In the genomic region with DNA sequence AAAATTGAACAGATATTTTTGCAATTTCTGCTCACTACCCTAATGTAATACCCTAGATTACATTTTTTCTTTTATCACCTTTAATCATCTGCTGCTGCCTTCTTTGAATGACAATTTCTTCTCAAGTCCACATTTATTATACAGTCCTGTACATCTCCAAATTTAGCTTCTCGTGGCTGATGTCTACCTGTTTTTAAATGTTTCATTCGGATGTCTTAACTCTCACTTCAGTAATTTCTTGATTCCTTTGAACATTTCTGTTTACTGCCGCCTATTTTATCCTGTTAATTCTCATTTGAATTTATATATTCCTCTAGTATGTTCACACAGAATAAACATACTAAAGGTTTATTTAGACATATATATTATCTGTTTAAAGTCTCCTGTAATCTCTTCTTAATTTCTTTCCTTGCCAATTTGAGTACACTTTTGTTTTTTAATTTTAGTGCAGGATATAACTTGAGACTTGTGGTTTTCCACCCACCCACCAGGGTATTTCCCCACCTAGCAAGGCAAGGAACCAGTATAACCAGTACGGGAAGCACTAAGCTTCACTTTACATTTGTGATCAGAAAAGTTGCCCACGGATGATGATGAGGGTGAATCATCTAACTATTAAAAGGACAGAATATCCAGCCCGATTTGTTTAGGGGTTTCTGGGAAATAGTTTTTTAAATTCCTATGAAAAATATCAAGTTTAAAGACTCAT, we compare ENCODE assay signal across 9 cellular contexts. TPM values are rescaled to one million over a fixed set of nuclear protein-coding genes. Genes with fewer than 3 reads are reported as not detected.
DNase-seq lines count a peak whose midpoint lies in the region; ATAC-seq and FAIRE-seq lines count a peak whose summit lies in the region.
"Had no signal": no experiment of that assay in that cellular context is flagged by ENCODE, and none has a peak within 500 bp of the region (broad histone marks: within the 10 kb centered on the region; RNA-seq: fewer than 3 reads in every experiment).

No MANE protein-coding gene starts in this region.

- no peak overlapping the region for H3K4me3 Mint-ChIP-seq in activated CD4-positive, alpha-beta memory T cell treated with anti-CD3 and anti-CD28 coated beads, Interleukin-2, amount 10 ng/mL, durations not matched to agents 7 days and 5 days

- H3K9me3 Mint-ChIP-seq in activated CD4-positive, alpha-beta memory T cell treated with anti-CD3 and anti-CD28 coated beads, Interleukin-2, amount 10 ng/mL, durations not matched to agents 7 days and 5 days, result no peaks in the 10 kb centered on the region

- H3K36me3 Mint-ChIP-seq in activated CD4-positive, alpha-beta memory T cell treated with anti-CD3 and anti-CD28 coated beads, Interleukin-2, amount 10 ng/mL, durations not matched to agents 7 days and 5 days (ENCODE audit: low read depth), result no peaks in the 10 kb centered on the region

- no peak for FAIRE-seq in HTR-8/SVneo (lab: Jason Lieb, UNC)

- H3K27me3 Mint-ChIP-seq in activated CD4-positive, alpha-beta memory T cell treated with anti-CD3 and anti-CD28 coated beads, Interleukin-2, amount 10 ng/mL, durations not matched to agents 7 days and 5 days, result peaks cover 2% of the 10 kb centered on the region

- POLR2A ChIA-PET in activated CD4-positive, alpha-beta memory T cell treated with anti-CD3 and anti-CD28 coated beads, Interleukin-2, amount 10 ng/mL, durations not matched to agents 7 days and 5 days (lab: Charles Lee), result no interaction called here

- peak; percentile 21 for DNase-seq in activated CD4-positive, alpha-beta memory T cell treated with anti-CD3 and anti-CD28 coated beads, Interleukin-2, amount 10 ng/mL, durations not matched to agents 7 days and 5 days
- DNase-seq in stimulated activated CD4-positive, alpha-beta T cell treated with anti-CD3 and anti-CD28 coated beads, Interleukin-1b, Interleukin-23, amount 100 ng/mL, for 4 hours (ENCODE audit: low read depth in 2 of 2), result peak; percentile 29 to 49
- DNase-seq in glomerular visceral epithelial cell (ENCODE audit: extremely low spot score) (no peak), cerebellar cortex (ENCODE audit: low spot score) (no peak), HTR-8/SVneo (ENCODE audit: insufficient read length, low spot score) (no peak), NCI-H187 (lab: John Stamatoyannopoulos, UW) (no peak)

- peaks cover 11% of the 10 kb centered on the region for H3K4me1 Mint-ChIP-seq in activated CD4-positive, alpha-beta memory T cell treated with anti-CD3 and anti-CD28 coated beads, Interleukin-2, amount 10 ng/mL, durations not matched to agents 7 days and 5 days

- H3K27ac Mint-ChIP-seq in activated CD4-positive, alpha-beta memory T cell treated with anti-CD3 and anti-CD28 coated beads, Interleukin-2, amount 10 ng/mL, durations not matched to agents 7 days and 5 days, result no peak overlapping the region

- ATAC-seq in GM18511 (IDR thresholded peaks at IDR 0.05; ENCODE audit: unreplicated experiment) (peak; percentile 80), HG02852 (IDR thresholded peaks at IDR 0.05; ENCODE audit: unreplicated experiment) (peak; percentile 94)

- CTCF ChIA-PET in activated CD4-positive, alpha-beta memory T cell treated with anti-CD3 and anti-CD28 coated beads, Interleukin-2, amount 10 ng/mL, durations not matched to agents 7 days and 5 days (lab: Charles Lee), result interaction anchor here (0.6 to 1.3 kb wide), 3 partner anchors 241 to 356 kb away, joined by 3 read pairs; no protein-coding TSS in a partner anchor

RNA-seq across cellular contexts. Expression of a gene that starts 12.7 kb away (rescaled TPM):
- total RNA-seq in activated CD4-positive, alpha-beta memory T cell treated with anti-CD3 and anti-CD28 coated beads, Interleukin-2, amount 10 ng/mL, durations not matched to agents 7 days and 5 days, result not detected
- total RNA-seq: T-helper 1 cell treated with Interleukin-12 subunit alpha and Interleukin-12 subunit beta and Interleukin-4 antibody, amounts not matched to agents 30 ng/mL and 1 ng/mL, for 36 hours had no signal

RNA-seq across cellular contexts. Expression of a gene that starts 36.1 kb away (rescaled TPM):
- not detected for total RNA-seq in activated CD4-positive, alpha-beta memory T cell treated with anti-CD3 and anti-CD28 coated beads, Interleukin-2, amount 10 ng/mL, durations not matched to agents 7 days and 5 days
- total RNA-seq: T-helper 1 cell treated with Interleukin-12 subunit alpha and Interleukin-12 subunit beta and Interleukin-4 antibody, amounts not matched to agents 30 ng/mL and 1 ng/mL, for 36 hours had no signal

Comparison
In these comparisons a context has a peak if more than half of its experiments do, and no peak if none do; other contexts are left out.
1. DNase-seq: peak in activated CD4-positive, alpha-beta memory T cell treated with anti-CD3 and anti-CD28 coated beads, Interleukin-2, amount 10 ng/mL, durations not matched to agents 7 days and 5 days (single experiment) and stimulated activated CD4-positive, alpha-beta T cell treated with anti-CD3 and anti-CD28 coated beads, Interleukin-1b, Interleukin-23, amount 100 ng/mL, for 4 hours (2 of 2); none in glomerular visceral epithelial cell (single experiment), cerebellar cortex (single experiment), HTR-8/SVneo (single experiment) and NCI-H187 (0 of 2).